25 cellular contexts compared by ENCODE assay signal in genomic region chr6:118122161-118122560, GRCh38.
"Had no signal": no experiment of that assay in that cellular context is flagged by ENCODE, and none has a peak within 500 bp of the region (broad histone marks: within the 10 kb centered on the region; RNA-seq: fewer than 3 reads in every experiment).

No MANE protein-coding gene starts in this region.

- H3K36me3 Mint-ChIP-seq: activated CD8-positive, alpha-beta memory T cell treated with anti-CD3 and anti-CD28 coated beads, Interleukin-2, amount 10 ng/mL, durations not matched to agents 7 days and 5 days; activated naive CD4-positive, alpha-beta T cell treated with anti-CD3 and anti-CD28 coated beads, Interleukin-2, amount 50 U/mL, for 72 hours; WTC11 had no signal

- H3K9me3 ChIP-seq: ascending aorta had no signal

- H3K27me3 Mint-ChIP-seq: activated CD8-positive, alpha-beta memory T cell treated with anti-CD3 and anti-CD28 coated beads, Interleukin-2, amount 10 ng/mL, durations not matched to agents 7 days and 5 days; T-helper 17 cell had no signal

- H3K4me3 ChIP-seq: ascending aorta had no signal

- H3K36me3 ChIP-seq: ascending aorta had no signal

- H3K4me3 Mint-ChIP-seq: activated CD8-positive, alpha-beta memory T cell treated with anti-CD3 and anti-CD28 coated beads, Interleukin-2, amount 10 ng/mL, durations not matched to agents 7 days and 5 days; activated naive CD8-positive, alpha-beta T cell treated with anti-CD3 and anti-CD28 coated beads, Interleukin-2, amount 50 U/mL, for 24 hours; activated T-cell treated with anti-CD3 and anti-CD28 coated beads, Interleukin-2, amount 50 U/mL, for 24 hours; T-helper 17 cell; WTC11 had no signal

- DNase-seq: activated CD4-positive, alpha-beta T cell treated with anti-CD3 and anti-CD28 coated beads for 48 hours; activated CD4-positive, alpha-beta T cell treated with anti-CD3 and anti-CD28 coated beads, Interleukin-2, amount 50 U/mL, for 4 hours; activated CD4-positive, CD25-positive, alpha-beta regulatory T cell treated with anti-CD3 and anti-CD28 coated beads, Interleukin-2, amount 50 U/mL, for 72 hours; activated CD8-positive, alpha-beta memory T cell treated with anti-CD3 and anti-CD28 coated beads, Interleukin-2, amount 10 ng/mL, durations not matched to agents 7 days and 5 days; activated effector memory CD4-positive, alpha-beta T cell treated with anti-CD3 and anti-CD28 coated beads, Interleukin-2, amount 50 U/mL, for 16 hours; activated naive CD4-positive, alpha-beta T cell treated with Interleukin-2 at 50 U/mL for 16 hours; activated naive CD8-positive, alpha-beta T cell treated with anti-CD3 and anti-CD28 coated beads, Interleukin-2, amount 50 U/mL, for 24 hours; activated T-cell treated with anti-CD3 and anti-CD28 coated beads, Interleukin-2, amount 50 U/mL, for 24 hours; amniotic stem cell; IMR-90; KBM-7; NCI-H1048; NCI-H146; NCI-H187 treated with DMSO at 0.1 percent for 48 hours; NCI-H2081 treated with DMSO at 0.1 percent for 48 hours; NCI-H2171 treated with DMSO at 0.1 percent for 48 hours; NCI-H226; NCI-H526; NCI-H774; SHP77 treated with DMSO at 0.1 percent for 48 hours; T-helper 17 cell; T-helper 9 cell had no signal

- H3K4me1 ChIP-seq: ascending aorta had no signal

- ATAC-seq: activated CD8-positive, alpha-beta memory T cell treated with anti-CD3 and anti-CD28 coated beads, Interleukin-2, amount 10 ng/mL, durations not matched to agents 7 days and 5 days; activated naive CD8-positive, alpha-beta T cell treated with anti-CD3 and anti-CD28 coated beads, Interleukin-2, amount 50 U/mL, for 24 hours; T-helper 17 cell; WTC11 had no signal

- H3K27ac Mint-ChIP-seq: activated CD8-positive, alpha-beta memory T cell treated with anti-CD3 and anti-CD28 coated beads, Interleukin-2, amount 10 ng/mL, durations not matched to agents 7 days and 5 days; activated naive CD4-positive, alpha-beta T cell treated with anti-CD3 and anti-CD28 coated beads, Interleukin-2, amount 50 U/mL, for 72 hours; activated naive CD8-positive, alpha-beta T cell treated with anti-CD3 and anti-CD28 coated beads, Interleukin-2, amount 50 U/mL, for 24 hours; activated T-cell treated with anti-CD3 and anti-CD28 coated beads, Interleukin-2, amount 50 U/mL, for 24 hours; T-helper 17 cell; WTC11 had no signal

- H3K9me3 Mint-ChIP-seq: activated naive CD8-positive, alpha-beta T cell treated with anti-CD3 and anti-CD28 coated beads, Interleukin-2, amount 50 U/mL, for 24 hours; activated T-cell treated with anti-CD3 and anti-CD28 coated beads, Interleukin-2, amount 50 U/mL, for 24 hours; WTC11 had no signal

- H3K27me3 ChIP-seq: ascending aorta had no signal
